Comparison of ENCODE assay signal across 16 cellular contexts in the genomic region with DNA sequence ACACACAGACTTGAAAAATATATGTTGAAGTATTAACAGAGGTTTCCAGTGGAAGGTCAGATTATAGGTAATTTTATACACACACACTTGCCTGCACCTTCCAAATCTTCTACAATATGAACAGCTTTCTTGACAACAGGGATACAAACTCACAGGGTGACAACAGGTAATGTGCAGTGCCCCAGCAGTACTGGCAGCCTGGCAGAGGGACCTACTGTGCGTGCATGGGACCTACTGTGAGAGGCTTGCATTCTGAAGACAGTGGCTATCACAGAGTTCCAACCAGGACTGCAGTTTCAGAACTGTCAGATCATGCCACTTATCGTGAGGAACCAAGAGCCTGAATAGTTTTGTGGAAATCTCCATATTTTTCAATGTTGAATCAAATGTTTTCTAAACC. TPM values are rescaled to one million over a fixed set of nuclear protein-coding genes. Genes with fewer than 3 reads are reported as not detected.
DNase-seq lines count a peak whose midpoint lies in the region; ATAC-seq and TF ChIP-seq lines count a peak whose summit lies in the region.
"Had no signal": no experiment of that assay in that cellular context is flagged by ENCODE, and none has a peak within 500 bp of the region (broad histone marks: within the 10 kb centered on the region; RNA-seq: fewer than 3 reads in every experiment).

No MANE protein-coding gene starts in this region.

- peak overlapping the region; percentile 2 for H3K4me3 Mint-ChIP-seq in activated naive CD8-positive, alpha-beta T cell
- H3K4me3 Mint-ChIP-seq in activated naive CD8-positive, alpha-beta T cell treated with anti-CD3 and anti-CD28 coated beads for 36 hours, result no peak overlapping the region
- H3K4me3 Mint-ChIP-seq in CD8-positive, alpha-beta T cell, result peak overlapping the region; percentile 13
- H3K4me3 Mint-ChIP-seq in naive thymus-derived CD8-positive, alpha-beta T cell, result peak overlapping the region in 3 of 10 donors; percentile 29 to 46 (median 30)

- POLR2A ChIA-PET in CD8-positive, alpha-beta T cell (lab: Charles Lee), result no interaction called here
- POLR2A ChIA-PET in PC-9 (lab: Charles Lee; ENCODE audit: unreplicated experiment), result no interaction called here
- POLR2A ChIA-PET in naive thymus-derived CD8-positive, alpha-beta T cell (lab: Charles Lee), result no interaction called here

- no peaks in the 10 kb centered on the region for H3K9me3 ChIP-seq in CD8-positive, alpha-beta T cell (ENCODE audit: low read length)
- H3K9me3 ChIP-seq in PC-9 (ENCODE audit: insufficient read depth, low read depth), result no peaks in the 10 kb centered on the region
- H3K9me3 ChIP-seq: BLaER1 had no signal

- peaks cover 15% of the 10 kb centered on the region for H3K36me3 Mint-ChIP-seq in activated naive CD8-positive, alpha-beta T cell
- H3K36me3 Mint-ChIP-seq in activated naive CD8-positive, alpha-beta T cell treated with anti-CD3 and anti-CD28 coated beads for 36 hours, result peaks cover 22% of the 10 kb centered on the region
- H3K36me3 Mint-ChIP-seq in CD8-positive, alpha-beta T cell, result peaks cover 47% of the 10 kb centered on the region
- peaks cover 5 to 42% (median 22%) of the 10 kb centered on the region in 3 donors for H3K36me3 Mint-ChIP-seq in naive thymus-derived CD8-positive, alpha-beta T cell

- DNase-seq in activated naive CD8-positive, alpha-beta T cell treated with anti-CD3 and anti-CD28 coated beads for 36 hours, result no peak
- no peak for DNase-seq in CD8-positive, alpha-beta T cell
- no peak for DNase-seq in PC-9
- DNase-seq in naive thymus-derived CD8-positive, alpha-beta T cell, result no peak
- DNase-seq: GOT3, NCI-H1105 treated with DMSO at 0.1 percent for 48 hours, NCI-H187, NCI-H446, NCI-H748 treated with DMSO at 0.1 percent for 48 hours, SHP77 treated with DMSO at 0.1 percent for 48 hours had no signal

- no peak for TF ChIP-seq CTCF in CD8-positive, alpha-beta T cell (IDR thresholded peaks at IDR 0.05)
- TF ChIP-seq CTCF in PC-9 (conservative IDR thresholded peaks at IDR 0.05), result no peak

- H3K79me2 ChIP-seq in PC-9 (ENCODE audit: low read depth), result peaks cover 64% of the 10 kb centered on the region

- no peaks in the 10 kb centered on the region for H3K27me3 ChIP-seq in CD8-positive, alpha-beta T cell (ENCODE audit: insufficient read depth, low read length)
- H3K27me3 ChIP-seq in PC-9 (ENCODE audit: insufficient read depth, low read depth), result no peaks in the 10 kb centered on the region
- H3K27me3 ChIP-seq: BLaER1 had no signal

- ATAC-seq in CD8-positive, alpha-beta T cell, result no peak
- ATAC-seq in naive thymus-derived CD8-positive, alpha-beta T cell, result no peak
- no peak for ATAC-seq in GM21786 (IDR thresholded peaks at IDR 0.05; ENCODE audit: unreplicated experiment)
- ATAC-seq in GM21423 (IDR thresholded peaks at IDR 0.05; ENCODE audit: unreplicated experiment), result no peak

- H4K20me1 ChIP-seq in PC-9 (ENCODE audit: insufficient read depth), result no peaks in the 10 kb centered on the region

- peaks cover 67% of the 10 kb centered on the region for H3K4me1 Mint-ChIP-seq in activated naive CD8-positive, alpha-beta T cell (ENCODE audit: low read depth)
- peaks cover 45% of the 10 kb centered on the region for H3K4me1 Mint-ChIP-seq in activated naive CD8-positive, alpha-beta T cell treated with anti-CD3 and anti-CD28 coated beads for 36 hours
- peaks cover 68% of the 10 kb centered on the region for H3K4me1 Mint-ChIP-seq in CD8-positive, alpha-beta T cell (ENCODE audit: low read depth)
- peaks cover 36 to 68% (median 59%) of the 10 kb centered on the region in 4 donors for H3K4me1 Mint-ChIP-seq in naive thymus-derived CD8-positive, alpha-beta T cell

- H3K27me3 Mint-ChIP-seq in activated naive CD8-positive, alpha-beta T cell, result no peaks in the 10 kb centered on the region
- no peaks in the 10 kb centered on the region for H3K27me3 Mint-ChIP-seq in activated naive CD8-positive, alpha-beta T cell treated with anti-CD3 and anti-CD28 coated beads for 36 hours
- no peaks in the 10 kb centered on the region for H3K27me3 Mint-ChIP-seq in CD8-positive, alpha-beta T cell (ENCODE audit: low read depth)
- H3K27me3 Mint-ChIP-seq in naive thymus-derived CD8-positive, alpha-beta T cell, result no peaks in the 10 kb centered on the region

- H3K4me1 ChIP-seq in CD8-positive, alpha-beta T cell (ENCODE audit: insufficient read depth, low read length), result peaks cover 35% of the 10 kb centered on the region
- H3K4me1 ChIP-seq in PC-9 (replicated peaks; ENCODE audit: insufficient read depth), result peaks cover 33% of the 10 kb centered on the region

- H3K9me3 Mint-ChIP-seq in activated naive CD8-positive, alpha-beta T cell (ENCODE audit: low read depth), result no peaks in the 10 kb centered on the region
- peaks cover 2% of the 10 kb centered on the region for H3K9me3 Mint-ChIP-seq in activated naive CD8-positive, alpha-beta T cell treated with anti-CD3 and anti-CD28 coated beads for 36 hours
- H3K9me3 Mint-ChIP-seq in CD8-positive, alpha-beta T cell, result no peaks in the 10 kb centered on the region
- no peaks in the 10 kb centered on the region for H3K9me3 Mint-ChIP-seq in naive thymus-derived CD8-positive, alpha-beta T cell

- H3K4me2 ChIP-seq in PC-9, result 0 out of 2 replicates have a peak overlapping the region, but pooled peaks have one; percentile 89
- H3K4me2 ChIP-seq: BLaER1, KMS-11 had no signal

- no peak overlapping the region for H3K27ac ChIP-seq in CD8-positive, alpha-beta T cell (ENCODE audit: low read depth, low read length)
- no peak overlapping the region; the same call in 1 of the 2 replicates for H3K27ac ChIP-seq in PC-9
- H3K27ac ChIP-seq: BLaER1, HL-60, KMS-11 had no signal

- H3K4me3 ChIP-seq in CD8-positive, alpha-beta T cell (ENCODE audit: low read depth, low read length), result no peak overlapping the region
- H3K4me3 ChIP-seq in PC-9, result no peak overlapping the region
- H3K4me3 ChIP-seq: BLaER1 had no signal

- peak overlapping the region; percentile 85 for H3K27ac Mint-ChIP-seq in activated naive CD8-positive, alpha-beta T cell
- H3K27ac Mint-ChIP-seq in activated naive CD8-positive, alpha-beta T cell treated with anti-CD3 and anti-CD28 coated beads for 36 hours, result no peak overlapping the region
- H3K27ac Mint-ChIP-seq in CD8-positive, alpha-beta T cell, result peak overlapping the region; percentile 66
- peak overlapping the region; percentile 1 to 100 (median 72) for H3K27ac Mint-ChIP-seq in naive thymus-derived CD8-positive, alpha-beta T cell

- H3F3A ChIP-seq in PC-9 (ENCODE audit: insufficient read depth, low read depth), result peaks cover 34% of the 10 kb centered on the region

- CTCF ChIA-PET in CD8-positive, alpha-beta T cell (lab: Charles Lee), result no interaction called here
- CTCF ChIA-PET in PC-9 (lab: Charles Lee), result no interaction called here

- BruUV-seq in PC-9 (replicated peaks; lab: Mats Ljungman, UMichigan), result no TSS peak

- H3K9me2 ChIP-seq in PC-9 (ENCODE audit: insufficient read depth), result no peaks in the 10 kb centered on the region

- intact Hi-C loops in CD8-positive, alpha-beta T cell (cut with DNase I, micrococcal nuclease), result loop anchor here (2.0 to 10.0 kb wide), 12 partner anchors 178 to 1953 kb away; partner anchors contain the start of genes DCAF6 (in 2 of the 2), MPC2 (in 2 of the 2), VAMP4 (in 2 of the 2) and BLZF1 (in 1 of the 2)
- intact Hi-C loops in PC-9 (cut with micrococcal nuclease; ENCODE audit: unreplicated experiment), result loop anchor here (10.0 kb wide), 1 partner anchor 645 kb away; the partner anchor contains the start of gene GORAB

- H3K36me3 ChIP-seq in CD8-positive, alpha-beta T cell (ENCODE audit: insufficient read depth, low read length), result peaks cover 9% of the 10 kb centered on the region
- H3K36me3 ChIP-seq in PC-9 (ENCODE audit: low read depth), result peaks cover 24% of the 10 kb centered on the region

- no peak overlapping the region for H2AFZ ChIP-seq in PC-9

RNA-seq across cellular contexts. Expression of gene SCYL3, which starts 3.8 kb away (rescaled TPM):
- 1 to 10 TPM; 9.3 to 9.5 TPM for total RNA-seq in activated naive CD8-positive, alpha-beta T cell treated with anti-CD3 and anti-CD28 coated beads for 36 hours
- total RNA-seq in CD8-positive, alpha-beta T cell, result 1 to 10 TPM; 3.3 to 3.7 TPM
- total RNA-seq in PC-9 (2021), result 7.5 and 7.8 TPM in 2 replicates
- total RNA-seq in naive thymus-derived CD8-positive, alpha-beta T cell, result 10 to 100 TPM; 18.0 to 19.9 TPM
- 10 to 100 TPM; 10.1 to 14.8 (median 14.7) TPM for polyA plus RNA-seq in naive thymus-derived CD8-positive, alpha-beta T cell
